ENCODE assay signal across 11 cellular contexts in genomic region chr3:50323092-50323600, GRCh38. TPM values are rescaled to one million over a fixed set of nuclear protein-coding genes. Genes with fewer than 3 reads are reported as not detected.
DNase-seq lines count a peak whose midpoint lies in the region; ATAC-seq and TF ChIP-seq lines count a peak whose summit lies in the region.
"Had no signal": no experiment of that assay in that cellular context is flagged by ENCODE, and none has a peak within 500 bp of the region (broad histone marks: within the 10 kb centered on the region; RNA-seq: fewer than 3 reads in every experiment).

No MANE protein-coding gene starts in this region.

- H3K36me3 ChIP-seq in right atrium auricular region (peaks cover 18% of the 10 kb centered on the region), prostate gland (no peaks in the 10 kb centered on the region)

- peak overlapping the region; percentile 52 to 70 for H3K4me3 ChIP-seq in right atrium auricular region
- H3K4me3 ChIP-seq in prostate gland, result no peak overlapping the region

- H3K27me3 ChIP-seq in right atrium auricular region, result no peaks in the 10 kb centered on the region
- no peaks in the 10 kb centered on the region for H3K27me3 ChIP-seq in prostate gland (replicated peaks; ENCODE audit: insufficient read depth)

- TF ChIP-seq CTCF in right atrium auricular region (IDR thresholded peaks at IDR 0.05) (no peak), prostate gland (IDR thresholded peaks at IDR 0.05) (no peak)

- H3K4me1 ChIP-seq in right atrium auricular region, result peaks cover 0 to 80% of the 10 kb centered on the region in 2 donors
- peaks cover 20% of the 10 kb centered on the region for H3K4me1 ChIP-seq in prostate gland (replicated peaks)

- intact Hi-C loops in prostate gland (cut with DNase I), result loop anchor here (2.0 to 5.0 kb wide), 2 partner anchors 62 to 86 kb away; partner anchors contain the start of gene GNAI2

- H3K27ac ChIP-seq in right atrium auricular region (peak overlapping the region; percentile 93), prostate gland (peak overlapping the region; percentile 88 to 95)

- WGBS in prostate gland, result 39% methylated on average over 4 of the region's 4 CpGs

- DNase-seq in COLO668 (lab: John Stamatoyannopoulos, UW; ENCODE audit: unreplicated experiment), result peak; percentile 60
- peak; percentile 71 for DNase-seq in UCSD-AML1 (lab: John Stamatoyannopoulos, UW; ENCODE audit: unreplicated experiment)
- DNase-seq in right atrium auricular region (ENCODE audit: low spot score), result no peak
- no peak for DNase-seq in prostate gland (ENCODE audit: low spot score)
- DNase-seq in NCI-H345 treated with DMSO at 0.1 percent for 48 hours (lab: John Stamatoyannopoulos, UW; ENCODE audit: unreplicated experiment), result no peak
- DNase-seq in NCI-H2107 (lab: John Stamatoyannopoulos, UW), result no peak
- DNase-seq: EL; NCI-H2171; stimulated activated CD4-positive, alpha-beta T cell treated with anti-CD3 and anti-CD28 coated beads, Interleukin-2, amount 100 ng/mL, for 24 hours had no signal

- ATAC-seq in HG02938 (IDR thresholded peaks at IDR 0.05; ENCODE audit: unreplicated experiment) (no peak), HG02610 (IDR thresholded peaks at IDR 0.05; ENCODE audit: unreplicated experiment) (no peak)

- no peaks in the 10 kb centered on the region for H3K9me3 ChIP-seq in right atrium auricular region
- no peaks in the 10 kb centered on the region for H3K9me3 ChIP-seq in prostate gland

- TF ChIP-seq POLR2A in prostate gland (IDR thresholded peaks at IDR 0.05), result no peak

RNA-seq across cellular contexts. Expression of gene HYAL2, which starts 0.6 kb away (rescaled TPM):
- total RNA-seq in right atrium auricular region (100 to 1,000 TPM; 129 to 198 TPM), prostate gland (100 to 1,000 TPM in 1 of 2 donors, 10 to 100 TPM in 1; 76.1 to 131 TPM)

RNA-seq across cellular contexts. Expression of gene TUSC2, which starts 4.9 kb away (rescaled TPM):
- 10 to 100 TPM; 23.4 to 29.6 TPM for total RNA-seq in right atrium auricular region
- 100 to 1,000 TPM in 1 of 2 donors, 10 to 100 TPM in 1; 31.9 to 121 TPM for total RNA-seq in prostate gland

RNA-seq across cellular contexts. Expression of gene RASSF1, which starts 17.5 kb away (rescaled TPM):
- 10 to 100 TPM; 18.6 to 25.9 TPM for total RNA-seq in right atrium auricular region
- total RNA-seq in prostate gland, result 10 to 100 TPM; 23.8 to 36.6 TPM

RNA-seq across cellular contexts. Expression of gene HYAL1, which starts 19.8 kb away (rescaled TPM):
- total RNA-seq in right atrium auricular region (10 to 100 TPM; 38.1 to 40.8 TPM), prostate gland (1 to 10 TPM; 2.0 TPM)

RNA-seq across cellular contexts. Expression of gene ZMYND10, which starts 22.4 kb away (rescaled TPM):
- under 1 TPM; 0.26 to 0.31 TPM for total RNA-seq in right atrium auricular region
- 10 to 100 TPM in 1 of 2 donors, 1 to 10 TPM in 1; 1.6 to 41.9 TPM for total RNA-seq in prostate gland

Comparison
In these comparisons a context has a peak if more than half of its experiments do, and no peak if none do; other contexts are left out.
1. DNase-seq: peak in COLO668 (single experiment) and UCSD-AML1 (single experiment); none in right atrium auricular region (single experiment), prostate gland (single experiment), NCI-H345 treated with DMSO at 0.1 percent for 48 hours (single experiment) and NCI-H2107 (single experiment).
2. H3K4me3 ChIP-seq: peak in right atrium auricular region (2 of 2); none in prostate gland (0 of 2).